Comparison of ENCODE assay signal across 8 cellular contexts in genomic region chr2:238945433-238946150, GRCh38.
DNase-seq lines count a peak whose midpoint lies in the region; ATAC-seq, FAIRE-seq and TF ChIP-seq lines count a peak whose summit lies in the region.

No MANE protein-coding gene starts in this region.

- TF ChIP-seq POLR2A in Peyer's patch (IDR thresholded peaks at IDR 0.05) = no peak

- H3K27me3 ChIP-seq in Peyer's patch = no peaks in the 10 kb centered on the region
- no peaks in the 10 kb centered on the region for H3K27me3 ChIP-seq in pancreas

- H3K27ac Mint-ChIP-seq in stimulated activated naive B cell treated with anti-CD40 and anti-IgM and Interleukin-4, amounts not matched to agents 10 μg/mL and 1 μg/mL and 100 μg/mL, for 72 hours = no peak overlapping the region

- no peak overlapping the region for H3K4me3 Mint-ChIP-seq in stimulated activated naive B cell treated with anti-CD40 and anti-IgM and Interleukin-4, amounts not matched to agents 10 μg/mL and 1 μg/mL and 100 μg/mL, for 72 hours

- H3K4me3 ChIP-seq in Peyer's patch = no peak overlapping the region
- H3K4me3 ChIP-seq in fibroblast of the aortic adventitia (ENCODE audit: low read depth, low read length) = no peak overlapping the region
- no peak overlapping the region for H3K4me3 ChIP-seq in pancreas

- TF ChIP-seq CTCF in Peyer's patch (IDR thresholded peaks at IDR 0.05) = peak in 4 of 6 experiments; percentile 34 to 44 (median 40)
- TF ChIP-seq CTCF in fibroblast of the aortic adventitia (IDR thresholded peaks at IDR 0.05; ENCODE audit: insufficient read depth, low read length) = peak; percentile 96
- TF ChIP-seq CTCF in pancreas (IDR thresholded peaks at IDR 0.05) = peak in 2 of 4 donors; percentile 7 to 9

- H3K4me1 ChIP-seq in Peyer's patch = no peaks in the 10 kb centered on the region
- H3K4me1 ChIP-seq in pancreas = no peaks in the 10 kb centered on the region

- no peak overlapping the region for H3K27ac ChIP-seq in Peyer's patch
- no peak overlapping the region for H3K27ac ChIP-seq in pancreas

- peak in 3 of 4 donors; percentile 46 to 68 (median 59) for ATAC-seq in pancreas
- ATAC-seq in stimulated activated naive B cell treated with anti-CD40 and anti-IgM and Interleukin-4, amounts not matched to agents 10 μg/mL and 1 μg/mL and 100 μg/mL, for 72 hours (replicated peaks) = no peak
- ATAC-seq in GM21717 (IDR thresholded peaks at IDR 0.05; ENCODE audit: unreplicated experiment) = no peak
- no peak for ATAC-seq in HG03135 (IDR thresholded peaks at IDR 0.05; ENCODE audit: unreplicated experiment)

- H3K36me3 ChIP-seq in Peyer's patch = no peaks in the 10 kb centered on the region
- H3K36me3 ChIP-seq in pancreas = no peaks in the 10 kb centered on the region

- peaks cover 0 to 9% of the 10 kb centered on the region in 2 donors for H3K27me3 Mint-ChIP-seq in stimulated activated naive B cell treated with anti-CD40 and anti-IgM and Interleukin-4, amounts not matched to agents 10 μg/mL and 1 μg/mL and 100 μg/mL, for 72 hours

- peaks cover 3 to 12% of the 10 kb centered on the region in 2 donors for H3K4me1 Mint-ChIP-seq in stimulated activated naive B cell treated with anti-CD40 and anti-IgM and Interleukin-4, amounts not matched to agents 10 μg/mL and 1 μg/mL and 100 μg/mL, for 72 hours

- WGBS in pancreas, 2 donors = 65 to 67% methylated on average over 5 of the region's 5 CpGs

- peaks cover 0 to 5% of the 10 kb centered on the region in 2 donors for H3K9me3 Mint-ChIP-seq in stimulated activated naive B cell treated with anti-CD40 and anti-IgM and Interleukin-4, amounts not matched to agents 10 μg/mL and 1 μg/mL and 100 μg/mL, for 72 hours

- intact Hi-C loops in pancreas (cut with DNase I) = no loop called here

- H3K36me3 Mint-ChIP-seq in stimulated activated naive B cell treated with anti-CD40 and anti-IgM and Interleukin-4, amounts not matched to agents 10 μg/mL and 1 μg/mL and 100 μg/mL, for 72 hours = no peaks in the 10 kb centered on the region

- DNase-seq in activated T-cell treated with anti-CD3 and anti-CD28 coated beads, Interleukin-2, amount 50 U/mL, for 48 hours = peak; percentile 22 to 26
- DNase-seq in activated T-cell treated with anti-CD3 and anti-CD28 coated beads, Interleukin-2, amount 50 U/mL, for 1 hour = no peak
- DNase-seq in Peyer's patch (peak in 2 of 3 donors; percentile 55 to 56), fibroblast of the aortic adventitia (ENCODE audit: low read depth) (peak; percentile 75), pancreas (peak in 1 of 6 donors; percentile 10)
- DNase-seq in stimulated activated naive B cell treated with anti-CD40 and anti-IgM and Interleukin-4, amounts not matched to agents 10 μg/mL and 1 μg/mL and 100 μg/mL, for 72 hours = no peak

- no peaks in the 10 kb centered on the region for H3K9me3 ChIP-seq in Peyer's patch
- H3K9me3 ChIP-seq in pancreas = no peaks in the 10 kb centered on the region

- FAIRE-seq in pancreas (lab: Jason Lieb, UNC) = no peak

Comparison
In these comparisons a context has a peak if more than half of its experiments do, and no peak if none do; other contexts are left out.
1. DNase-seq: peak in activated T-cell treated with anti-CD3 and anti-CD28 coated beads, Interleukin-2, amount 50 U/mL, for 48 hours (2 of 2), Peyer's patch (2 of 3) and fibroblast of the aortic adventitia (single experiment); none in activated T-cell treated with anti-CD3 and anti-CD28 coated beads, Interleukin-2, amount 50 U/mL, for 1 hour (single experiment) and stimulated activated naive B cell treated with anti-CD40 and anti-IgM and Interleukin-4, amounts not matched to agents 10 μg/mL and 1 μg/mL and 100 μg/mL, for 72 hours (single experiment).
2. ATAC-seq: peak in pancreas (3 of 4); none in stimulated activated naive B cell treated with anti-CD40 and anti-IgM and Interleukin-4, amounts not matched to agents 10 μg/mL and 1 μg/mL and 100 μg/mL, for 72 hours (0 of 2), GM21717 (single experiment) and HG03135 (single experiment).